In genomic region chr4:4859799-4860380, GRCh38 we compare ENCODE assay signal across 9 cellular contexts. TPM values are rescaled to one million over a fixed set of nuclear protein-coding genes. Genes with fewer than 3 reads are reported as not detected.
A peak's percentile ranks its signal among the peaks of the same experiment; 100 is the strongest.
DNase-seq lines count a peak whose midpoint lies in the region; ATAC-seq, FAIRE-seq and TF ChIP-seq lines count a peak whose summit lies in the region.
"Had no signal": no experiment of that assay in that cellular context is flagged by ENCODE, and none has a peak within 500 bp of the region (broad histone marks: within the 10 kb centered on the region; RNA-seq: fewer than 3 reads in every experiment).

No MANE protein-coding gene starts in this region.

- H3K27me3 ChIP-seq in layer of hippocampus (ENCODE audit: control insufficient read depth, insufficient read depth, low read length) (peaks cover 17% of the 10 kb centered on the region), tibial artery (peaks cover 3 to 89% of the 10 kb centered on the region in 2 donors)

- TF ChIP-seq POLR2A in GM12891 (IDR thresholded peaks at IDR 0.05; ENCODE audit: low read depth, low read length): no peak

- no peak for TF ChIP-seq CTCF in tibial artery (IDR thresholded peaks at IDR 0.05)

- H3K4me1 ChIP-seq in tibial artery: peaks cover 0 to 61% (median 46%) of the 10 kb centered on the region in 4 donors

- peaks cover 0 to 6% (median 5%) of the 10 kb centered on the region in 3 donors for H3K36me3 ChIP-seq in tibial artery

- H3K27ac ChIP-seq in layer of hippocampus (ENCODE audit: low read depth, low read length): peak overlapping the region; percentile 77
- peak overlapping the region; percentile 1 to 58 for H3K27ac ChIP-seq in tibial artery

- no peak overlapping the region for H3K27ac Mint-ChIP-seq in activated CD8-positive, alpha-beta T cell treated with anti-CD3 and anti-CD28 coated beads, Interleukin-2, amount 10 ng/mL, durations not matched to agents 7 days and 5 days

- H3K4me1 Mint-ChIP-seq in activated CD8-positive, alpha-beta T cell treated with anti-CD3 and anti-CD28 coated beads, Interleukin-2, amount 10 ng/mL, durations not matched to agents 7 days and 5 days (ENCODE audit: low read depth): peaks cover 30% of the 10 kb centered on the region

- peak overlapping the region; percentile 60 to 62 for H3K4me3 ChIP-seq in tibial artery

- peak; percentile 20 for ATAC-seq in HG03066 (IDR thresholded peaks at IDR 0.05; ENCODE audit: low read depth, unreplicated experiment)
- peak; percentile 38 for ATAC-seq in activated CD8-positive, alpha-beta T cell treated with anti-CD3 and anti-CD28 coated beads, Interleukin-2, amount 10 ng/mL, durations not matched to agents 7 days and 5 days

- peaks cover 11% of the 10 kb centered on the region for H3K36me3 Mint-ChIP-seq in activated CD8-positive, alpha-beta T cell treated with anti-CD3 and anti-CD28 coated beads, Interleukin-2, amount 10 ng/mL, durations not matched to agents 7 days and 5 days (ENCODE audit: low read depth)

- no peaks in the 10 kb centered on the region for H3K9me3 Mint-ChIP-seq in activated CD8-positive, alpha-beta T cell treated with anti-CD3 and anti-CD28 coated beads, Interleukin-2, amount 10 ng/mL, durations not matched to agents 7 days and 5 days (ENCODE audit: insufficient read depth)

- FAIRE-seq in GM12891 (lab: Jason Lieb, UNC): no peak
- FAIRE-seq: A204.1 had no signal

- intact Hi-C loops in tibial artery (cut with DNase I; ENCODE audit: low total_unique reads): no loop called here

- CTCF ChIA-PET in activated CD8-positive, alpha-beta T cell treated with anti-CD3 and anti-CD28 coated beads, Interleukin-2, amount 10 ng/mL, durations not matched to agents 7 days and 5 days (lab: Charles Lee): interaction anchor here (0.9 kb wide), 1 partner anchor 15 kb away, joined by 3 read pairs; no protein-coding TSS in a partner anchor

- H3K4me3 Mint-ChIP-seq in activated CD8-positive, alpha-beta T cell treated with anti-CD3 and anti-CD28 coated beads, Interleukin-2, amount 10 ng/mL, durations not matched to agents 7 days and 5 days: no peak overlapping the region

- H3K9me3 ChIP-seq in tibial artery: no peaks in the 10 kb centered on the region

- peak in 2 of 3 experiments; percentile 62 to 66 for DNase-seq in NCI-H1417 (lab: John Stamatoyannopoulos, UW)
- no peak for DNase-seq in NCI-H1417 treated with DMSO at 0.1 percent for 48 hours (lab: John Stamatoyannopoulos, UW)
- no peak for DNase-seq in activated CD8-positive, alpha-beta T cell treated with anti-CD3 and anti-CD28 coated beads, Interleukin-2, amount 10 ng/mL, durations not matched to agents 7 days and 5 days
- DNase-seq in tibial artery: no peak
- DNase-seq in cerebellar nuclear complex (lab: John Stamatoyannopoulos, UW): no peak
- no peak for DNase-seq in GM12891 (ENCODE audit: insufficient read length, low spot score)

- POLR2A ChIA-PET in activated CD8-positive, alpha-beta T cell treated with anti-CD3 and anti-CD28 coated beads, Interleukin-2, amount 10 ng/mL, durations not matched to agents 7 days and 5 days (lab: Charles Lee): no interaction called here

- H3K27me3 Mint-ChIP-seq in activated CD8-positive, alpha-beta T cell treated with anti-CD3 and anti-CD28 coated beads, Interleukin-2, amount 10 ng/mL, durations not matched to agents 7 days and 5 days (ENCODE audit: low read depth): peaks cover 78% of the 10 kb centered on the region

TF ChIP-seq in GM12891, 5 proteins besides CTCF, POLR2A, EP300 and RAD21:
- TF ChIP-seq POLR2AphosphoS5 (IDR thresholded peaks at IDR 0.05; ENCODE audit: low read depth, low read length) (no peak), TAF1 (IDR thresholded peaks at IDR 0.05; ENCODE audit: low read depth, low read length) (no peak), SPI1 (IDR thresholded peaks at IDR 0.05; ENCODE audit: low read depth, low read length) (no peak), POU2F2 (IDR thresholded peaks at IDR 0.05; ENCODE audit: low read depth, low read length) (no peak), PAX5 (IDR thresholded peaks at IDR 0.05; ENCODE audit: insufficient read depth, low read length, severe bottlenecking) (no peak)

RNA-seq across cellular contexts. Expression of gene MSX1, which starts 0.4 kb away (rescaled TPM):
- not detected for total RNA-seq in activated CD8-positive, alpha-beta T cell treated with anti-CD3 and anti-CD28 coated beads, Interleukin-2, amount 10 ng/mL, durations not matched to agents 7 days and 5 days
- polyA plus RNA-seq in GM12891 (2012; ENCODE audit: low read depth, missing spikeins): 0.13 TPM

Comparison
In these comparisons a context has a peak if more than half of its experiments do, and no peak if none do; other contexts are left out.
1. DNase-seq: peak in NCI-H1417 (2 of 3); none in NCI-H1417 treated with DMSO at 0.1 percent for 48 hours (single experiment), activated CD8-positive, alpha-beta T cell treated with anti-CD3 and anti-CD28 coated beads, Interleukin-2, amount 10 ng/mL, durations not matched to agents 7 days and 5 days (single experiment), tibial artery (0 of 2), cerebellar nuclear complex (0 of 2) and GM12891 (single experiment).